In the genomic region with DNA sequence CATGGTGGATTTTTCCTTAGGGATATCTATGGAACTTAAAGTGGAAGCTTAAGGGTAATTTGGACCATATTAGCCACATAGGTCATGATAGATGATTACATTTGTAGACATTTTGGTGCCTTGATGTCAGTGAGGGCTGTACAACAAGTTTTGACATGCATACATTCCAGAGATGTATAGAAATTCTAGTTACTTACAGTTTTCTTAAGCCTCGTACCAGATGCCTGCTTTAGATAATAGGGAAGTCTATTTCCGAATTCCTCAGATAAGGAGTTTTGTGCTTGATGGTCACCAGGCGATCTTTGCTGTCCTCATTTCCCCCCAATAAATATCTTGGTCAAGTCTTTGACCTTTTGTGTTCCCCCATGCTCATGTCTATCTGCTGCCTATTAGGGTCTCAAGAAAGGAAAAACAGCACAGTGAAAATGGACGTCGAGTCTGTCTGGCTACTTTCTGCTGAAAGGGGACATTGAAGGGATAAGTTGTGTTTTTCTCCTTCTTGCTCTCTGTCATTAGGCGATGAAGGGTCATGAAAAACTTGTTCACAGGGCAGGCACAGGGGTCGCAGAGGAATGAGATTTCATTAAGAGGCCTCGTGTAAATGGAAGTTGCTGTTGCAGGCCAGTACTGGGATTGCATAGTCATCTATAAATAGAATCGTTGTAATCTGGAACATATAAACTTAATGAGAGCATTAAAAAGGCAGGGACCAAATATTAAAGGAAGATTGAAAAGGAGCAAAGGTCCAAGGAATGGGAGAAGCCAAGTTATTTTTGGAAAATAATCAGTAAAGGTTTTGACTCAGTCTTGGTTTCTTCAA, we compare ENCODE assay signal across 27 cellular contexts. TPM values are rescaled to one million over a fixed set of nuclear protein-coding genes. Genes with fewer than 3 reads are reported as not detected.
DNase-seq lines count a peak whose midpoint lies in the region; ATAC-seq and TF ChIP-seq lines count a peak whose summit lies in the region.
"Had no signal": no experiment of that assay in that cellular context is flagged by ENCODE, and none has a peak within 500 bp of the region (broad histone marks: within the 10 kb centered on the region; RNA-seq: fewer than 3 reads in every experiment).

No MANE protein-coding gene starts in this region.

- peaks cover 12% of the 10 kb centered on the region for H3K4me1 ChIP-seq in Caco-2
- peaks cover 9% of the 10 kb centered on the region for H3K4me1 ChIP-seq in foreskin keratinocyte
- no peaks in the 10 kb centered on the region for H3K4me1 ChIP-seq in suprapubic skin
- 0 out of 2 replicates have a peak, but pooled peaks cover 8% of the 10 kb centered on the region for H3K4me1 ChIP-seq in MM.1S (ENCODE audit: low read length)
- H3K4me1 ChIP-seq: thyroid gland had no signal

- peak in 1 of 2 experiments; percentile 5 for DNase-seq in Caco-2
- peak in 1 of 2 donors; percentile 70 for DNase-seq in foreskin keratinocyte
- peak; percentile 1 for DNase-seq in stromal cell of bone marrow (ENCODE audit: low read depth)
- DNase-seq in suprapubic skin (ENCODE audit: low spot score in 2 of 2): no peak
- DNase-seq in MM.1S: no peak
- DNase-seq: activated CD4-positive, alpha-beta T cell treated with anti-CD3 and anti-CD28 coated beads, Interleukin-2, amount 10 ng/mL, durations not matched to agents 7 days and 5 days; activated T-cell treated with anti-CD3 and anti-CD28 coated beads, Interleukin-2, amount 50 U/mL, for 4 hours; brain microvascular endothelial cell; Calu3; DMS79 treated with DMSO at 0.1 percent for 48 hours; effector memory CD4-positive, alpha-beta T cell; GF-D8; left cardiac atrium; naive thymus-derived CD8-positive, alpha-beta T cell; NCI-H446; NCI-H82; occipital lobe; psoas muscle; stimulated activated naive CD8-positive, alpha-beta T cell treated with anti-CD3 and anti-CD28 coated beads, Interleukin-15, Interleukin-2, amounts not matched to agents 100 U/mL and 50 U/mL, for 24 hours; T-helper 9 cell; thyroid gland had no signal

- H3K4me3 Mint-ChIP-seq in Caco-2 (ENCODE audit: unreplicated experiment): no peak overlapping the region
- no peak overlapping the region for H3K4me3 Mint-ChIP-seq in activated T-helper 17 cell treated with anti-CD3 and anti-CD28 coated beads, Interleukin-2, amount 50 U/mL, for 72 hours
- H3K4me3 Mint-ChIP-seq: activated CD4-positive, alpha-beta T cell treated with anti-CD3 and anti-CD28 coated beads, Interleukin-2, amount 10 ng/mL, durations not matched to agents 7 days and 5 days; activated T-cell treated with anti-CD3 and anti-CD28 coated beads, Interleukin-2, amount 50 U/mL, for 4 hours; WTC11 had no signal

- POLR2A ChIA-PET in Caco-2 (lab: Charles Lee): no interaction called here

- H3K27me3 ChIP-seq in Caco-2 (replicated peaks; ENCODE audit: control insufficient read depth, insufficient read depth, low read length): no peaks in the 10 kb centered on the region
- H3K27me3 ChIP-seq in foreskin keratinocyte: no peaks in the 10 kb centered on the region
- no peaks in the 10 kb centered on the region for H3K27me3 ChIP-seq in suprapubic skin
- H3K27me3 ChIP-seq in MM.1S (replicated peaks; ENCODE audit: insufficient read depth, low read length): no peaks in the 10 kb centered on the region
- H3K27me3 ChIP-seq: BLaER1 treated with 17β-estradiol and CSF1 and Interleukin-3, amounts not matched to agents 10 nM and 100 nM; brain microvascular endothelial cell; thyroid gland had no signal

- H4K20me1 ChIP-seq in MM.1S (ENCODE audit: insufficient read depth, low read length): no peaks in the 10 kb centered on the region
- H4K20me1 ChIP-seq: BLaER1 treated with 17β-estradiol and CSF1 and Interleukin-3, amounts not matched to agents 10 nM and 100 nM had no signal

- H3K27ac Mint-ChIP-seq in Caco-2 (ENCODE audit: unreplicated experiment): peak overlapping the region; percentile 8
- peak overlapping the region; percentile 9 for H3K27ac Mint-ChIP-seq in activated T-helper 17 cell treated with anti-CD3 and anti-CD28 coated beads, Interleukin-2, amount 50 U/mL, for 72 hours

- H3K4me1 Mint-ChIP-seq in Caco-2 (ENCODE audit: low read depth, unreplicated experiment): peaks cover 16% of the 10 kb centered on the region
- H3K4me1 Mint-ChIP-seq in activated T-helper 17 cell treated with anti-CD3 and anti-CD28 coated beads, Interleukin-2, amount 50 U/mL, for 72 hours: peaks cover 33% of the 10 kb centered on the region

- no peaks in the 10 kb centered on the region for H3K36me3 Mint-ChIP-seq in Caco-2 (ENCODE audit: insufficient read depth, unreplicated experiment)
- H3K36me3 Mint-ChIP-seq in activated T-helper 17 cell treated with anti-CD3 and anti-CD28 coated beads, Interleukin-2, amount 50 U/mL, for 72 hours (ENCODE audit: low read depth): no peaks in the 10 kb centered on the region
- H3K36me3 Mint-ChIP-seq: naive thymus-derived CD8-positive, alpha-beta T cell had no signal

- H3K4me3 ChIP-seq in Caco-2 (ENCODE audit: low read depth, low read length) (no peak overlapping the region), suprapubic skin (no peak overlapping the region), MM.1S (ENCODE audit: low read length) (no peak overlapping the region)
- H3K4me3 ChIP-seq: BLaER1 treated with 17β-estradiol and CSF1 and Interleukin-3, amounts not matched to agents 10 nM and 100 nM; psoas muscle; thyroid gland had no signal

- peaks cover 16% of the 10 kb centered on the region for H3K9me3 Mint-ChIP-seq in Caco-2 (ENCODE audit: unreplicated experiment)
- H3K9me3 Mint-ChIP-seq in activated T-helper 17 cell treated with anti-CD3 and anti-CD28 coated beads, Interleukin-2, amount 50 U/mL, for 72 hours: no peaks in the 10 kb centered on the region

- CTCF ChIA-PET in Caco-2 (lab: Charles Lee): no interaction called here

- 57% methylated on average over 9 of the region's 9 CpGs for WGBS in suprapubic skin

- H3F3A ChIP-seq in MM.1S (ENCODE audit: insufficient read depth, low read length): no peaks in the 10 kb centered on the region

- TF ChIP-seq POLR2A in suprapubic skin (IDR thresholded peaks at IDR 0.05): no peak

- H3K9me3 ChIP-seq in Caco-2 (0 out of 2 replicates have a peak, but pooled peaks cover 8% of the 10 kb centered on the region), suprapubic skin (no peaks in the 10 kb centered on the region), MM.1S (replicated peaks; ENCODE audit: insufficient read depth, low read length) (no peaks in the 10 kb centered on the region)
- H3K9me3 ChIP-seq: psoas muscle, thyroid gland had no signal

- TF ChIP-seq CTCF in Caco-2 (IDR thresholded peaks at IDR 0.05; ENCODE audit: insufficient read depth in 1 of 2, low read depth in 1 of 2, low read length in 1 of 2, severe bottlenecking in 1 of 2, unreplicated experiment in 1 of 2) (no peak), foreskin keratinocyte (conservative IDR thresholded peaks at IDR 0.05) (no peak), suprapubic skin (IDR thresholded peaks at IDR 0.05) (no peak), MM.1S (IDR thresholded peaks at IDR 0.05; ENCODE audit: low read length) (no peak)

- no peaks in the 10 kb centered on the region for H3K79me2 ChIP-seq in MM.1S (ENCODE audit: low read length)

- H3K27ac ChIP-seq in foreskin keratinocyte: no peak overlapping the region
- no peak overlapping the region for H3K27ac ChIP-seq in suprapubic skin
- H3K27ac ChIP-seq in MM.1S (ENCODE audit: low read length): no peak overlapping the region
- H3K27ac ChIP-seq: BLaER1 treated with 17β-estradiol and CSF1 and Interleukin-3, amounts not matched to agents 10 nM and 100 nM; brain microvascular endothelial cell; psoas muscle; thyroid gland had no signal

- H3K36me3 ChIP-seq in Caco-2 (ENCODE audit: control insufficient read depth, insufficient read depth, low read length) (no peaks in the 10 kb centered on the region), suprapubic skin (no peaks in the 10 kb centered on the region), MM.1S (replicated peaks; ENCODE audit: insufficient read depth, low read length) (no peaks in the 10 kb centered on the region)
- H3K36me3 ChIP-seq: BLaER1 treated with 17β-estradiol and CSF1 and Interleukin-3, amounts not matched to agents 10 nM and 100 nM; brain microvascular endothelial cell; thyroid gland had no signal

- BruUV-seq in Caco-2 (replicated peaks; lab: Mats Ljungman, UMichigan): no TSS peak

- H2AFZ ChIP-seq in MM.1S (ENCODE audit: low read length): no peak overlapping the region

- no peak for TF ChIP-seq EP300 in suprapubic skin (IDR thresholded peaks at IDR 0.05)

- H3K9ac ChIP-seq in MM.1S (ENCODE audit: low read length): no peak overlapping the region
- H3K9ac ChIP-seq: BLaER1 treated with 17β-estradiol and CSF1 and Interleukin-3, amounts not matched to agents 10 nM and 100 nM had no signal

- intact Hi-C loops in Caco-2 (cut with micrococcal nuclease; ENCODE audit: unreplicated experiment): no loop called here

- no peak for ATAC-seq in activated T-helper 17 cell treated with anti-CD3 and anti-CD28 coated beads, Interleukin-2, amount 50 U/mL, for 72 hours (replicated peaks)
- ATAC-seq in foreskin keratinocyte: peak; percentile 54
- ATAC-seq in HG02678 (IDR thresholded peaks at IDR 0.05; ENCODE audit: unreplicated experiment): no peak
- ATAC-seq: activated T-cell treated with anti-CD3 and anti-CD28 coated beads, Interleukin-2, amount 50 U/mL, for 4 hours; esophagus mucosa; HCT116; naive thymus-derived CD8-positive, alpha-beta T cell; stimulated activated naive CD8-positive, alpha-beta T cell treated with anti-CD3 and anti-CD28 coated beads, Interleukin-15, Interleukin-2, amounts not matched to agents 100 U/mL and 50 U/mL, for 24 hours; WTC11 had no signal

- H3K4me2 ChIP-seq in MM.1S (ENCODE audit: low read depth, low read length): no peak overlapping the region
- H3K4me2 ChIP-seq: BLaER1 treated with 17β-estradiol and CSF1 and Interleukin-3, amounts not matched to agents 10 nM and 100 nM had no signal

- no peaks in the 10 kb centered on the region for H3K9me2 ChIP-seq in MM.1S (replicated peaks; ENCODE audit: insufficient read depth, low read length)

- peaks cover 3% of the 10 kb centered on the region for H3K27me3 Mint-ChIP-seq in Caco-2 (ENCODE audit: insufficient read depth, unreplicated experiment)
- no peaks in the 10 kb centered on the region for H3K27me3 Mint-ChIP-seq in activated T-helper 17 cell treated with anti-CD3 and anti-CD28 coated beads, Interleukin-2, amount 50 U/mL, for 72 hours
- H3K27me3 Mint-ChIP-seq: naive thymus-derived CD8-positive, alpha-beta T cell had no signal

RNA-seq across cellular contexts. Expression of a gene that starts 20.0 kb away (rescaled TPM):
- total RNA-seq in Caco-2 (2022) (7.6 and 8.5 TPM in 2 replicates), foreskin keratinocyte (6.0 and 6.4 TPM in 2 replicates), suprapubic skin (10 to 100 TPM; 13.3 to 39.4 (median 15.8) TPM)
- 10 to 100 TPM; 16.5 to 26.8 TPM for total RNA-seq in activated T-helper 17 cell treated with anti-CD3 and anti-CD28 coated beads, Interleukin-2, amount 50 U/mL, for 72 hours
- 0.92 and 1.3 TPM in 2 replicates for polyA plus RNA-seq in foreskin keratinocyte

RNA-seq across cellular contexts. Expression of a gene that starts 28.7 kb away (rescaled TPM):
- total RNA-seq in Caco-2 (2022) (25.7 and 28.1 TPM in 2 replicates), foreskin keratinocyte (29.6 and 30.9 TPM in 2 replicates), suprapubic skin (10 to 100 TPM; 22.6 to 36.4 (median 28.1) TPM)
- total RNA-seq in activated T-helper 17 cell treated with anti-CD3 and anti-CD28 coated beads, Interleukin-2, amount 50 U/mL, for 72 hours: 10 to 100 TPM; 31.6 to 49.9 TPM
- polyA plus RNA-seq in foreskin keratinocyte: 25.1 and 28.1 TPM in 2 replicates

RNA-seq across cellular contexts. Expression of a gene that starts 41.0 kb away (rescaled TPM):
- total RNA-seq in Caco-2 (2022): 128 and 141 TPM in 2 replicates
- 100 to 1,000 TPM; 196 to 205 TPM for total RNA-seq in activated T-helper 17 cell treated with anti-CD3 and anti-CD28 coated beads, Interleukin-2, amount 50 U/mL, for 72 hours
- total RNA-seq in foreskin keratinocyte: 117 TPM in 2 replicates
- 88.7 and 101 TPM in 2 replicates for polyA plus RNA-seq in foreskin keratinocyte
- total RNA-seq in suprapubic skin: 100 to 1,000 TPM in 1 of 4 donors, 10 to 100 TPM in 3; 53.8 to 133 (median 72.6) TPM
